ENCODE assay signal across 25 cellular contexts in the genomic region with DNA sequence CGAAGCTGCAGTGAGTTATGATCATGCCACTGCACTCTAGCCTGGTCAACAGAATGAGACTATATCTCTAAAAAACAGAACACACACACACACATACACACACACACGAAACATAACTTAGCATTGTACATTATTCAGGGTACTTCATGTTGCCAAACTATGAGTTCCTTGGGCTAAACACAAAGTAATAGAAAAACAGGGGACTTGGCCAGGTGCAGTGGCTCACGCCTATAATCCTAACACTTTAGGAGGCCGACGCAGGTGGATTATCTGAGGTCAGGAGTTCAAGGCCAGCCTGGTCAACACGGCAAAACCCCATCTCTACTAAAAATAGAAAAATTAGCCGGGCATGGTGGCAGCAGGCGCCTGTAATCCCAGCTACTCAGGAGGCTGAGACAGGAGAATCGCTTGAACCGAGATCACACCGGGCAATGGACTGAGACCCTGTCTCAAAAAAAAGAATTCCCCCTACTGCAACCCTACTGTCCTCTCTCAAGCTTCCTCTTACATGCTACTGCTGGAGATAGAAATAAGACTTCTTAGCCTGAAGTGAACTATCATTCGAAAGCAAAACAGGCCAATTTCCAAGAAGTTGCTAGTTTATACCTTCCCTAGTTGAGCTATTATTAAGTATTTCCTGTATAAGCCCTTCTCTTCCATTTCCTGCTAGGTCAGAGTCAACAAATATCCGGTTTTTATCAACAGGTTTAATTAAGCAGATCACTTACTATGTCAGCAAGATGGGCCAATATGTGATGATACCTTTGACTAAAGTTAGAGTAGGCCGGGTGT. TPM values are rescaled to one million over a fixed set of nuclear protein-coding genes. Genes with fewer than 3 reads are reported as not detected.
"Had no signal": no experiment of that assay in that cellular context is flagged by ENCODE, and none has a peak within 500 bp of the region (broad histone marks: within the 10 kb centered on the region; RNA-seq: fewer than 3 reads in every experiment).

No MANE protein-coding gene starts in this region.

- H3K27ac Mint-ChIP-seq: activated naive CD8-positive, alpha-beta T cell treated with anti-CD3 and anti-CD28 coated beads, Interleukin-2, amount 10 ng/mL, durations not matched to agents 7 days and 5 days; activated T-helper 17 cell treated with anti-CD3 and anti-CD28 coated beads, Interleukin-2, amount 50 U/mL, for 72 hours; dendritic cell treated with granulocyte-macrophage colony-stimulating factor and Interleukin-4, amounts not matched to agents 40 ng/mL and 50 ng/mL, for 4 days; stimulated activated naive B cell treated with anti-CD40 and anti-IgM and Interleukin-4, amounts not matched to agents 10 μg/mL and 1 μg/mL and 100 μg/mL, for 72 hours; T-helper 17 cell; type B pancreatic cell had no signal

- H3K9me3 Mint-ChIP-seq: activated naive CD8-positive, alpha-beta T cell treated with anti-CD3 and anti-CD28 coated beads, Interleukin-2, amount 10 ng/mL, durations not matched to agents 7 days and 5 days; activated T-helper 17 cell treated with anti-CD3 and anti-CD28 coated beads, Interleukin-2, amount 50 U/mL, for 72 hours; brain; dendritic cell treated with granulocyte-macrophage colony-stimulating factor and Interleukin-4, amounts not matched to agents 40 ng/mL and 50 ng/mL, for 4 days; stimulated activated naive B cell treated with anti-CD40 and anti-IgM and Interleukin-4, amounts not matched to agents 10 μg/mL and 1 μg/mL and 100 μg/mL, for 72 hours; type B pancreatic cell had no signal

- H3K9me3 ChIP-seq: lower lobe of right lung, mucosa of descending colon, sigmoid colon, testis, vagina had no signal

- H3K4me2 ChIP-seq: smooth muscle cell had no signal

- ATAC-seq: activated T-helper 17 cell treated with anti-CD3 and anti-CD28 coated beads, Interleukin-2, amount 50 U/mL, for 72 hours; foreskin keratinocyte; lower lobe of right lung; mucosa of descending colon; stimulated activated naive B cell treated with anti-CD40 and anti-IgM and Interleukin-4, amounts not matched to agents 10 μg/mL and 1 μg/mL and 100 μg/mL, for 72 hours; T-helper 17 cell had no signal

- H3K4me3 ChIP-seq: lower lobe of right lung, mucosa of descending colon, sigmoid colon, smooth muscle cell, testis, vagina had no signal

- DNase-seq: activated CD4-positive, alpha-beta T cell treated with anti-CD3 and anti-CD28 coated beads, Interleukin-2, amount 50 U/mL, for 1 hour; activated CD4-positive, CD25-positive, alpha-beta regulatory T cell treated with anti-CD3 and anti-CD28 coated beads, Interleukin-2, amount 50 U/mL, for 72 hours; activated naive CD8-positive, alpha-beta T cell treated with anti-CD3 and anti-CD28 coated beads, Interleukin-2, amount 10 ng/mL, durations not matched to agents 7 days and 5 days; activated T-cell treated with anti-CD3 and anti-CD28 coated beads for 4 hours; caudate nucleus; effector CD4-positive, alpha-beta T cell; foreskin keratinocyte; lower lobe of right lung; mesendoderm; mucosa of descending colon; nucleus accumbens; sigmoid colon; stimulated activated CD4-positive, alpha-beta T cell treated with anti-CD3 and anti-CD28 coated beads, Interleukin-15, amount 100 ng/mL, for 24 hours; stimulated activated CD4-positive, alpha-beta T cell treated with anti-CD3 and anti-CD28 coated beads, Interleukin-2, amount 100 ng/mL, for 48 hours; stimulated activated CD8-positive, alpha-beta memory T cell treated with anti-CD3 and anti-CD28 coated beads, Interleukin-4, amount 100 ng/mL, for 48 hours; stimulated activated naive B cell treated with anti-CD40 and anti-IgM and Interleukin-4, amounts not matched to agents 10 μg/mL and 1 μg/mL and 100 μg/mL, for 72 hours; T-helper 17 cell; testis had no signal

- H3K27me3 Mint-ChIP-seq: activated naive CD8-positive, alpha-beta T cell treated with anti-CD3 and anti-CD28 coated beads, Interleukin-2, amount 10 ng/mL, durations not matched to agents 7 days and 5 days; activated T-helper 17 cell treated with anti-CD3 and anti-CD28 coated beads, Interleukin-2, amount 50 U/mL, for 72 hours; brain; dendritic cell treated with granulocyte-macrophage colony-stimulating factor and Interleukin-4, amounts not matched to agents 40 ng/mL and 50 ng/mL, for 4 days; stimulated activated naive B cell treated with anti-CD40 and anti-IgM and Interleukin-4, amounts not matched to agents 10 μg/mL and 1 μg/mL and 100 μg/mL, for 72 hours; T-helper 17 cell; type B pancreatic cell had no signal

- H3K4me1 ChIP-seq: lower lobe of right lung had no signal

- H3K4me3 Mint-ChIP-seq: activated naive CD8-positive, alpha-beta T cell treated with anti-CD3 and anti-CD28 coated beads, Interleukin-2, amount 10 ng/mL, durations not matched to agents 7 days and 5 days; activated T-helper 17 cell treated with anti-CD3 and anti-CD28 coated beads, Interleukin-2, amount 50 U/mL, for 72 hours; brain; dendritic cell treated with granulocyte-macrophage colony-stimulating factor and Interleukin-4, amounts not matched to agents 40 ng/mL and 50 ng/mL, for 4 days; stimulated activated naive B cell treated with anti-CD40 and anti-IgM and Interleukin-4, amounts not matched to agents 10 μg/mL and 1 μg/mL and 100 μg/mL, for 72 hours; T-helper 17 cell; type B pancreatic cell had no signal

- H3K27ac ChIP-seq: foreskin keratinocyte, lower lobe of right lung, sigmoid colon, testis, vagina had no signal

- H3K27me3 ChIP-seq: foreskin keratinocyte, sigmoid colon, testis, vagina had no signal

RNA-seq across cellular contexts. Expression of a gene that starts 54.9 kb away (rescaled TPM):
- polyA plus RNA-seq: neural cell had no signal
